In the genomic region with DNA sequence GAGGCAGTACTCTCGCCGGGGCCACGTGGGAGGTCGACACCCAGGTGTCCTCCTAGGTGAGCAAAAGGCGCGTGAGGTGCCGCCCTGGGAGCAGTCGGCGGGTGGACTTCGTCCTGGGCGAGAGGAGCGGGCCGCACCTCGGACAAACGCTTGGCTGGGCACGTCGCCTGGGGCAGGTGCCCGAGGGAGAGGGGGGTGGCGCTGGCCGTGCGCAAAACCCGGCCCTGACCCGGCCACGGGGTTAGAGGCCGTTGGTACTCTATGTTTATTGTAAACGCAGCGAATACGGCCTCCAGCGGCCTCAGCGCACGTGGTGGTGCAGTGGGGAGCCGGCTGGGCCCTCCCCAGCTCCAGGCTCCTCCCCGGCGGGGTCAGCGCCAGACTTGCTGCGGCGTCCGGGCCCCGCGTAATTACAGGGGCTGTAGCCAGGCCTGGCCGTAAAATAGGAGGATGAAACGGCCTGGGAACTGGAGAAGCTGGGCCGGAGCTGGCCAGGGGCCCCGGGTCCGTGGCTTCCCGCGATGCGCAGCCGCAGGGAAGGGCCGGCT, we compare ENCODE assay signal across 8 cellular contexts. TPM values are rescaled to one million over a fixed set of nuclear protein-coding genes. Genes with fewer than 3 reads are reported as not detected.
DNase-seq lines count a peak whose midpoint lies in the region; ATAC-seq and TF ChIP-seq lines count a peak whose summit lies in the region.

No MANE protein-coding gene starts in this region.

- H3K4me1 ChIP-seq in endodermal cell (ENCODE audit: control insufficient read depth, insufficient read depth, low read length) (peaks cover 17% of the 10 kb centered on the region), mesodermal cell (ENCODE audit: control insufficient read depth, insufficient read depth, low read length, poor library complexity, severe bottlenecking) (peaks cover 54% of the 10 kb centered on the region), urinary bladder (ENCODE audit: insufficient read depth) (no peaks in the 10 kb centered on the region)

- ATAC-seq in natural killer cell (no peak), GM21515 (IDR thresholded peaks at IDR 0.05; ENCODE audit: unreplicated experiment) (no peak)
- ATAC-seq in natural killer cell treated with Interleukin-12 subunit alpha and Interleukin-12 subunit beta and Interleukin-15 and Interleukin-18, amount 100 ng/mL, for 72 hours: no peak

- intact Hi-C loops in natural killer cell (cut with micrococcal nuclease): loop anchor here (2.0 to 5.0 kb wide), 3 partner anchors 15 to 41 kb away; a partner anchor contains a TSS
- intact Hi-C loops in activated CD4-positive, alpha-beta memory T cell treated with anti-CD3 and anti-CD28 coated beads for 36 hours (cut with micrococcal nuclease): no loop called here

- H3K9me3 ChIP-seq in endodermal cell (ENCODE audit: control insufficient read depth, low read length) (no peaks in the 10 kb centered on the region), mesodermal cell (ENCODE audit: control insufficient read depth, low read length) (no peaks in the 10 kb centered on the region)

- no peak overlapping the region for H3K9ac ChIP-seq in endodermal cell (ENCODE audit: extremely low read depth, low read length, poor library complexity, severe bottlenecking)

- H3K4me1 Mint-ChIP-seq in natural killer cell (peaks cover 22 to 40% of the 10 kb centered on the region in 2 donors), endodermal cell (peaks cover 36% of the 10 kb centered on the region)
- peaks cover 22% of the 10 kb centered on the region in 2 donors for H3K4me1 Mint-ChIP-seq in natural killer cell treated with Interleukin-12 subunit alpha and Interleukin-12 subunit beta and Interleukin-15 and Interleukin-18, amount 100 ng/mL, for 72 hours (ENCODE audit: low read depth in 2 of 2)
- peaks cover 30% of the 10 kb centered on the region for H3K4me1 Mint-ChIP-seq in activated CD4-positive, alpha-beta memory T cell treated with anti-CD3 and anti-CD28 coated beads for 36 hours (ENCODE audit: low read depth)

- DNase-seq in natural killer cell: no peak
- no peak for DNase-seq in natural killer cell treated with Interleukin-12 subunit alpha and Interleukin-12 subunit beta and Interleukin-15 and Interleukin-18, amount 100 ng/mL, for 72 hours (ENCODE audit: low spot score)
- peak; percentile 70 for DNase-seq in endodermal cell
- DNase-seq in activated CD4-positive, alpha-beta memory T cell treated with anti-CD3 and anti-CD28 coated beads for 36 hours: no peak
- no peak for DNase-seq in activated effector memory CD4-positive, alpha-beta T cell treated with anti-CD3 and anti-CD28 coated beads, Interleukin-2, amount 50 U/mL, for 16 hours

- CTCF ChIA-PET in activated CD4-positive, alpha-beta memory T cell treated with anti-CD3 and anti-CD28 coated beads for 36 hours (lab: Charles Lee): interaction anchor here (1.4 to 4.4 kb wide), 4 partner anchors 35 to 47 kb away, joined by 5 to 15 read pairs (median 9); a partner anchor contains a TSS

- H3K4me3 ChIP-seq in endodermal cell (ENCODE audit: low read length): peak overlapping the region; percentile 78
- H3K4me3 ChIP-seq in mesodermal cell (ENCODE audit: extremely low read depth, insufficient read depth, low read length, poor library complexity, severe bottlenecking): peak overlapping the region; percentile 58
- peak overlapping the region; percentile 20 for H3K4me3 ChIP-seq in urinary bladder (ENCODE audit: low read depth, low read length)

- H3K9me3 Mint-ChIP-seq in natural killer cell (no peaks in the 10 kb centered on the region), endodermal cell (no peaks in the 10 kb centered on the region)
- H3K9me3 Mint-ChIP-seq in natural killer cell treated with Interleukin-12 subunit alpha and Interleukin-12 subunit beta and Interleukin-15 and Interleukin-18, amount 100 ng/mL, for 72 hours: no peaks in the 10 kb centered on the region
- no peaks in the 10 kb centered on the region for H3K9me3 Mint-ChIP-seq in activated CD4-positive, alpha-beta memory T cell treated with anti-CD3 and anti-CD28 coated beads for 36 hours

- H3K27ac ChIP-seq in endodermal cell (ENCODE audit: low read depth, low read length) (no peak overlapping the region), mesodermal cell (ENCODE audit: low read depth, low read length, severe bottlenecking) (peak overlapping the region; percentile 36), urinary bladder (ENCODE audit: low read depth) (peak overlapping the region; percentile 44)

- POLR2A ChIA-PET in activated CD4-positive, alpha-beta memory T cell treated with anti-CD3 and anti-CD28 coated beads for 36 hours (lab: Charles Lee): no interaction called here

- peaks cover 74% of the 10 kb centered on the region for H3K27me3 ChIP-seq in endodermal cell (ENCODE audit: control insufficient read depth, insufficient read depth, low read length, poor library complexity, severe bottlenecking)

- H3K36me3 Mint-ChIP-seq in natural killer cell (no peaks in the 10 kb centered on the region), endodermal cell (ENCODE audit: low read depth) (no peaks in the 10 kb centered on the region)
- no peaks in the 10 kb centered on the region for H3K36me3 Mint-ChIP-seq in natural killer cell treated with Interleukin-12 subunit alpha and Interleukin-12 subunit beta and Interleukin-15 and Interleukin-18, amount 100 ng/mL, for 72 hours
- no peaks in the 10 kb centered on the region for H3K36me3 Mint-ChIP-seq in activated CD4-positive, alpha-beta memory T cell treated with anti-CD3 and anti-CD28 coated beads for 36 hours

- no peak overlapping the region for H3K27ac Mint-ChIP-seq in natural killer cell
- no peak overlapping the region for H3K27ac Mint-ChIP-seq in natural killer cell treated with Interleukin-12 subunit alpha and Interleukin-12 subunit beta and Interleukin-15 and Interleukin-18, amount 100 ng/mL, for 72 hours
- H3K27ac Mint-ChIP-seq in endodermal cell: no peak overlapping the region
- no peak overlapping the region for H3K27ac Mint-ChIP-seq in activated CD4-positive, alpha-beta memory T cell treated with anti-CD3 and anti-CD28 coated beads for 36 hours

- H3K4me3 Mint-ChIP-seq in natural killer cell: peak overlapping the region; percentile 57
- H3K4me3 Mint-ChIP-seq in natural killer cell treated with Interleukin-12 subunit alpha and Interleukin-12 subunit beta and Interleukin-15 and Interleukin-18, amount 100 ng/mL, for 72 hours: no peak overlapping the region
- peak overlapping the region; percentile 50 for H3K4me3 Mint-ChIP-seq in endodermal cell
- no peak overlapping the region for H3K4me3 Mint-ChIP-seq in activated CD4-positive, alpha-beta memory T cell treated with anti-CD3 and anti-CD28 coated beads for 36 hours

- H3K36me3 ChIP-seq in endodermal cell (ENCODE audit: control insufficient read depth, insufficient read depth, low read length) (no peaks in the 10 kb centered on the region), mesodermal cell (ENCODE audit: control insufficient read depth, insufficient read depth, low read length) (peaks cover 6% of the 10 kb centered on the region), urinary bladder (ENCODE audit: insufficient read depth) (no peaks in the 10 kb centered on the region)

- no peak for TF ChIP-seq CTCF in natural killer cell (IDR thresholded peaks at IDR 0.05)
- no peak for TF ChIP-seq CTCF in endodermal cell (conservative IDR thresholded peaks at IDR 0.05)

- 8 to 9% methylated on average over 18 to 50 of the region's 50 CpGs for WGBS in endodermal cell (ENCODE audit: insufficient coverage in 1 of 2, insufficient read length in 1 of 2), 2 experiments
- WGBS in mesodermal cell (ENCODE audit: insufficient coverage in 2 of 2), 2 experiments: 4% methylated on average over 36 to 49 of the region's 50 CpGs
- 16% methylated on average over 50 of the region's 50 CpGs for WGBS in urinary bladder

- peaks cover 23 to 38% of the 10 kb centered on the region in 2 donors for H3K27me3 Mint-ChIP-seq in natural killer cell (ENCODE audit: low read depth in 2 of 2)
- peaks cover 23 to 25% of the 10 kb centered on the region in 2 donors for H3K27me3 Mint-ChIP-seq in natural killer cell treated with Interleukin-12 subunit alpha and Interleukin-12 subunit beta and Interleukin-15 and Interleukin-18, amount 100 ng/mL, for 72 hours
- peaks cover 90% of the 10 kb centered on the region for H3K27me3 Mint-ChIP-seq in endodermal cell (ENCODE audit: insufficient read depth)
- peaks cover 25% of the 10 kb centered on the region for H3K27me3 Mint-ChIP-seq in activated CD4-positive, alpha-beta memory T cell treated with anti-CD3 and anti-CD28 coated beads for 36 hours

RNA-seq across cellular contexts. Expression of a gene that starts 1.7 kb away (rescaled TPM):
- total RNA-seq in natural killer cell: 1 to 10 TPM; 1.5 to 1.9 (median 1.9) TPM
- not detected for total RNA-seq in natural killer cell treated with Interleukin-12 subunit alpha and Interleukin-12 subunit beta and Interleukin-15 and Interleukin-18, amount 100 ng/mL, for 72 hours
- 1 to 10 TPM; 3.6 to 5.0 TPM for total RNA-seq in endodermal cell
- polyA plus RNA-seq in endodermal cell (2013, experiment 1 of 2): 4.0 TPM
- polyA plus RNA-seq in endodermal cell (2013, experiment 2 of 2): 4.6 TPM
- 64.7 TPM for polyA plus RNA-seq in mesodermal cell (2013, experiment 1 of 2)
- 43.3 TPM for polyA plus RNA-seq in mesodermal cell (2013, experiment 2 of 2)
- total RNA-seq in urinary bladder: 31.1 TPM
- polyA plus RNA-seq in urinary bladder: 44.6 TPM
- total RNA-seq in activated CD4-positive, alpha-beta memory T cell treated with anti-CD3 and anti-CD28 coated beads for 36 hours: under 1 TPM in 1 of 2 experiments, not detected in 1; 0.24 TPM

RNA-seq across cellular contexts. Expression of a gene that starts 9.6 kb away (rescaled TPM):
- total RNA-seq in natural killer cell (10 to 100 TPM; 31.7 to 33.5 (median 32.7) TPM), endodermal cell (10 to 100 TPM; 25.1 to 29.8 TPM), urinary bladder (19.5 TPM)
- 10 to 100 TPM; 28.8 to 36.3 TPM for total RNA-seq in natural killer cell treated with Interleukin-12 subunit alpha and Interleukin-12 subunit beta and Interleukin-15 and Interleukin-18, amount 100 ng/mL, for 72 hours
- 32.0 TPM for polyA plus RNA-seq in endodermal cell (2013, experiment 1 of 2)
- 27.5 TPM for polyA plus RNA-seq in endodermal cell (2013, experiment 2 of 2)
- polyA plus RNA-seq in mesodermal cell (2013, experiment 1 of 2): 49.2 TPM
- polyA plus RNA-seq in mesodermal cell (2013, experiment 2 of 2): 40.0 TPM
- 31.7 TPM for polyA plus RNA-seq in urinary bladder
- 10 to 100 TPM; 60.1 TPM for total RNA-seq in activated CD4-positive, alpha-beta memory T cell treated with anti-CD3 and anti-CD28 coated beads for 36 hours

RNA-seq across cellular contexts. Expression of a gene that starts 14.3 kb away (rescaled TPM):
- total RNA-seq in natural killer cell (10 to 100 TPM; 26.8 to 45.7 (median 41.5) TPM), endodermal cell (10 to 100 TPM; 48.8 to 73.4 TPM), urinary bladder (15.8 TPM)
- total RNA-seq in natural killer cell treated with Interleukin-12 subunit alpha and Interleukin-12 subunit beta and Interleukin-15 and Interleukin-18, amount 100 ng/mL, for 72 hours: 10 to 100 TPM; 26.0 to 31.1 TPM
- 89.8 TPM for polyA plus RNA-seq in endodermal cell (2013, experiment 1 of 2)
- polyA plus RNA-seq in endodermal cell (2013, experiment 2 of 2): 83.0 TPM
- polyA plus RNA-seq in mesodermal cell (2013, experiment 1 of 2): 83.5 TPM
- 71.8 TPM for polyA plus RNA-seq in mesodermal cell (2013, experiment 2 of 2)
- polyA plus RNA-seq in urinary bladder: 205 TPM
- 10 to 100 TPM; 34.1 to 37.7 TPM for total RNA-seq in activated CD4-positive, alpha-beta memory T cell treated with anti-CD3 and anti-CD28 coated beads for 36 hours

RNA-seq across cellular contexts. Expression of a gene that starts 47.1 kb away (rescaled TPM):
- total RNA-seq in natural killer cell (100 to 1,000 TPM in 2 of 3 donors, 10 to 100 TPM in 1; 95.3 to 113 (median 104) TPM), endodermal cell (100 to 1,000 TPM; 143 to 152 TPM), urinary bladder (53.0 TPM)
- total RNA-seq in natural killer cell treated with Interleukin-12 subunit alpha and Interleukin-12 subunit beta and Interleukin-15 and Interleukin-18, amount 100 ng/mL, for 72 hours: 100 to 1,000 TPM; 149 to 223 TPM
- polyA plus RNA-seq in endodermal cell (2013, experiment 1 of 2): 161 TPM
- 154 TPM for polyA plus RNA-seq in endodermal cell (2013, experiment 2 of 2)
- polyA plus RNA-seq in mesodermal cell (2013, experiment 1 of 2): 226 TPM
- polyA plus RNA-seq in mesodermal cell (2013, experiment 2 of 2): 191 TPM
- 266 TPM for polyA plus RNA-seq in urinary bladder
- 100 to 1,000 TPM; 138 to 146 TPM for total RNA-seq in activated CD4-positive, alpha-beta memory T cell treated with anti-CD3 and anti-CD28 coated beads for 36 hours

RNA-seq across cellular contexts. Expression of a gene that starts 47.4 kb away (rescaled TPM):
- total RNA-seq in natural killer cell: 1 to 10 TPM in 1 of 3 donors, under 1 TPM in 2; 0.52 to 1.1 (median 0.68) TPM
- 1 to 10 TPM in 1 of 2 donors, not detected in 1; 1.2 TPM for total RNA-seq in natural killer cell treated with Interleukin-12 subunit alpha and Interleukin-12 subunit beta and Interleukin-15 and Interleukin-18, amount 100 ng/mL, for 72 hours
- total RNA-seq in endodermal cell: 1 to 10 TPM; 3.1 to 6.0 TPM
- polyA plus RNA-seq in endodermal cell (2013, experiment 1 of 2): 19.9 TPM
- 19.0 TPM for polyA plus RNA-seq in endodermal cell (2013, experiment 2 of 2)
- 8.6 TPM for polyA plus RNA-seq in mesodermal cell (2013, experiment 1 of 2)
- polyA plus RNA-seq in mesodermal cell (2013, experiment 2 of 2): 4.8 TPM
- 1.2 TPM for total RNA-seq in urinary bladder
- polyA plus RNA-seq in urinary bladder: 2.3 TPM
- 1 to 10 TPM; 2.4 to 2.6 TPM for total RNA-seq in activated CD4-positive, alpha-beta memory T cell treated with anti-CD3 and anti-CD28 coated beads for 36 hours

Comparison
In these comparisons a context has a peak if more than half of its experiments do, and no peak if none do; other contexts are left out.
1. H3K4me3 Mint-ChIP-seq: peak in natural killer cell (single experiment) and endodermal cell (single experiment); none in natural killer cell treated with Interleukin-12 subunit alpha and Interleukin-12 subunit beta and Interleukin-15 and Interleukin-18, amount 100 ng/mL, for 72 hours (single experiment) and activated CD4-positive, alpha-beta memory T cell treated with anti-CD3 and anti-CD28 coated beads for 36 hours (single experiment).
2. H3K4me3 ChIP-seq: peak in every context shown above with its lines; median percentile 78 in endodermal cell; 58 in mesodermal cell; 20 in urinary bladder.